Comparison of ENCODE assay signal across 10 cellular contexts in the genomic region with DNA sequence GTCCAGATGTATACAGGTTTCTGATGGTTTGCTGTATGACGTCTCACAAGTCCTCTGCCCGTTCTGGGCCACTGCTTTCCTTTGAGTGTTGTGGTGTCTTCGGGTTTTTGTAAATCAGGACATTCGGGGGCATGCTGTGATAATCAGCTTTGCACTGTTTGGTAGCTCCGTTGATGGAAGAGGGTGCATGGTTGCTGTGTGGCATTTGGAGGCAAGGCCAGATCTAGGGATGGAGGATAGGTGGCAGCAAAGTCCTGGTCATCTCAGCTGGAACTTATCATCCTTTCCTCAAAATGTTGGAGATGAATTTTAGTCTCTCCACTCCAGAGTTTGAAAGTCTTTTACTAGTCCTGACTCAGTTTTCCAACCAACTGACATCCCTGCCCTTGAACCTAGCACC.
DNase-seq lines count a peak whose midpoint lies in the region; ATAC-seq, FAIRE-seq and TF ChIP-seq lines count a peak whose summit lies in the region.
"Had no signal": no experiment of that assay in that cellular context is flagged by ENCODE, and none has a peak within 500 bp of the region (broad histone marks: within the 10 kb centered on the region; RNA-seq: fewer than 3 reads in every experiment).

No MANE protein-coding gene starts in this region.

- no peaks in the 10 kb centered on the region for H3K36me3 ChIP-seq in keratinocyte (ENCODE audit: control insufficient read depth in 2 of 2, extremely low read depth in 1 of 2, insufficient read depth in 2 of 2, low read length in 2 of 2)

- no peaks in the 10 kb centered on the region for H3K27me3 ChIP-seq in keratinocyte (ENCODE audit: control insufficient read depth, extremely low read depth, insufficient read depth, low read length)

- no peak overlapping the region for H3K9ac ChIP-seq in keratinocyte (ENCODE audit: control insufficient read depth, extremely low read depth, insufficient read depth, low read length)

- no peaks in the 10 kb centered on the region for H4K20me1 ChIP-seq in keratinocyte (ENCODE audit: control insufficient read depth, extremely low read depth, insufficient read depth, low read length)

- H3K4me2 ChIP-seq in keratinocyte (ENCODE audit: control insufficient read depth, extremely low read depth, insufficient read depth, low read depth, low read length): no peak overlapping the region

- no peaks in the 10 kb centered on the region for H3K4me1 ChIP-seq in keratinocyte (ENCODE audit: control insufficient read depth, extremely low read depth, insufficient read depth, low read length)

- ATAC-seq in GM18870 (IDR thresholded peaks at IDR 0.05; ENCODE audit: unreplicated experiment): no peak

- FAIRE-seq in keratinocyte (lab: Jason Lieb, UNC): peak; percentile 71

- H3K79me2 ChIP-seq in keratinocyte (ENCODE audit: control insufficient read depth, insufficient read depth, low read length): no peaks in the 10 kb centered on the region

- TF ChIP-seq CTCF in AG10803 (conservative IDR thresholded peaks at IDR 0.05; ENCODE audit: low read length) (peak; percentile 30; the same call in 1 of the 2 replicates), GM12864 (IDR thresholded peaks at IDR 0.05; ENCODE audit: low read depth, low read length, missing control alignments) (peak; percentile 21), keratinocyte (optimal IDR thresholded peaks at IDR 0.05 in 1 of 3, IDR thresholded peaks at IDR 0.05 in 1 of 3, conservative IDR thresholded peaks at IDR 0.05 in 1 of 3; ENCODE audit: extremely low read depth in 1 of 3, insufficient read depth in 2 of 3, low read length in 3 of 3) (peak; percentile 27 to 86 (median 64))

- no peaks in the 10 kb centered on the region for H3K9me1 ChIP-seq in keratinocyte (ENCODE audit: control insufficient read depth, extremely low read depth, insufficient read depth, low read length)

- no peak overlapping the region for H3K27ac ChIP-seq in keratinocyte (ENCODE audit: control insufficient read depth, insufficient read depth, low read length)

- dilution Hi-C loops in keratinocyte (cut with MboI; ENCODE audit: extremely low pct_ligation_motif_present, low sequenced_read_pairs): no loop called here

- no peaks in the 10 kb centered on the region for H3K9me3 ChIP-seq in keratinocyte (ENCODE audit: control insufficient read depth, low read depth, low read length)

- no peak overlapping the region for H2AFZ ChIP-seq in keratinocyte (ENCODE audit: control insufficient read depth, low read length)

- H3K4me3 ChIP-seq in AG10803 (ENCODE audit: low read length): no peak overlapping the region
- H3K4me3 ChIP-seq in GM12864 (ENCODE audit: low read depth, low read length): no peak overlapping the region
- H3K4me3 ChIP-seq in keratinocyte (ENCODE audit: control insufficient read depth in 2 of 3, extremely low read depth in 1 of 3, insufficient read depth in 2 of 3, low read depth in 1 of 3, low read length in 3 of 3): no peak overlapping the region

- DNase-seq in AG10803 (ENCODE audit: low read depth) (peak; percentile 2), GM12864 (ENCODE audit: low read depth) (no peak), RPMI7951 (ENCODE audit: low read depth) (peak; percentile 45), keratinocyte (ENCODE audit: low read depth, low spot score) (no peak), HuH-7 (ENCODE audit: low spot score) (no peak), GM19240 (ENCODE audit: insufficient read length, low spot score) (no peak), NCI-H146 (lab: John Stamatoyannopoulos, UW) (no peak)
- DNase-seq: KBM-7, T-helper 1 cell had no signal

Comparison
In these comparisons a context has a peak if more than half of its experiments do, and no peak if none do; other contexts are left out.
1. DNase-seq: peak in AG10803 (single experiment) and RPMI7951 (single experiment); none in GM12864 (single experiment), keratinocyte (single experiment), HuH-7 (single experiment), GM19240 (single experiment) and NCI-H146 (single experiment).
2. Peak in every context shown above with its lines, with median percentiles within 50 percentile points of each other: CTCF ChIP-seq.